Comparison of ENCODE assay signal across 19 cellular contexts in the genomic region with DNA sequence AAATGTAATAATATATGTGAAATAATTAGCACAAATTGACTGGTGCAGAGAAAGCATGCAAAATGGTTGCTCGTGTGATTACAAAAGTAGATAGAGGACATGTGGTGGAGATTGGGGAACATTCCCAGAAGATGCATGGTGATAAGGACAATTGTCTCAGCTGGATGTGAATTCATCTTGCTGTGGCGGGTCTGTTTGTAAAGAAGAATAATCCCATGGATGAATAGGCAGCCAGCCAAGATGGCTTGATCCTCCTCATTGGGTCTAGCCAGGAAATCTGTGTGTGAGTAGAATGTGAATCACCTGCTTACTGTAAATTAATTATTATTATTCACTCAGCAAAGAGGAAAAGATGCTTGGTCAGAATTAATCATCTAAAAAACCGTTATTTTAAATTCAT. TPM values are rescaled to one million over a fixed set of nuclear protein-coding genes. Genes with fewer than 3 reads are reported as not detected.
DNase-seq lines count a peak whose midpoint lies in the region; FAIRE-seq and TF ChIP-seq lines count a peak whose summit lies in the region.
"Had no signal": no experiment of that assay in that cellular context is flagged by ENCODE, and none has a peak within 500 bp of the region (broad histone marks: within the 10 kb centered on the region; RNA-seq: fewer than 3 reads in every experiment).

No MANE protein-coding gene starts in this region.

- no peak for TF ChIP-seq POLR2A in esophagus muscularis mucosa (IDR thresholded peaks at IDR 0.05; ENCODE audit: low read depth)

- H3K4me1 ChIP-seq in astrocyte (ENCODE audit: insufficient read depth, low read length) (peaks cover 10% of the 10 kb centered on the region), mesendoderm (ENCODE audit: control insufficient read depth, low read depth, low read length) (peaks cover 2% of the 10 kb centered on the region), esophagus muscularis mucosa (no peaks in the 10 kb centered on the region)
- H3K4me1 ChIP-seq: lower lobe of right lung, right lobe of liver had no signal

- H3K4me3 ChIP-seq in astrocyte (ENCODE audit: insufficient read depth, low read depth, low read length): no peak overlapping the region
- no peak overlapping the region for H3K4me3 ChIP-seq in mesendoderm (ENCODE audit: low read length)
- H3K4me3 ChIP-seq in esophagus muscularis mucosa: no peak overlapping the region
- H3K4me3 ChIP-seq: lower lobe of right lung, right lobe of liver had no signal

- H2BK15ac ChIP-seq in mesendoderm (replicated peaks; ENCODE audit: low read depth): no peak overlapping the region

- no CpG with 5 or more reads among the region's 3 CpGs for WGBS in mesendoderm (ENCODE audit: extremely low coverage, insufficient coverage, low lambda C conversion rate)
- 61% methylated on average over 3 of the region's 3 CpGs for WGBS in esophagus muscularis mucosa

- H3K18ac ChIP-seq in mesendoderm (ENCODE audit: low read length): no peak overlapping the region

- H3K9me3 Mint-ChIP-seq in astrocyte (ENCODE audit: unreplicated experiment): no peaks in the 10 kb centered on the region
- H3K9me3 Mint-ChIP-seq: activated T-helper 2 cell treated with anti-CD3 and anti-CD28 coated beads, Interferon-gamma antibody, Interleukin-2, Interleukin-4, amounts not matched to agents 10 μg/mL and 5 μg/mL and 100 μg/mL, durations not matched to agents 14 hours and 24 hours and 36 hours; CD8-positive, alpha-beta memory T cell; dendritic cell treated with granulocyte-macrophage colony-stimulating factor and Interleukin-4, amounts not matched to agents 40 ng/mL and 50 ng/mL, for 4 days; nephron had no signal

- H3K4me2 ChIP-seq in astrocyte (ENCODE audit: low read length) (peak overlapping the region; percentile 41), mesendoderm (ENCODE audit: low read length) (no peak overlapping the region)

- no peak overlapping the region for H3K56ac ChIP-seq in mesendoderm (ENCODE audit: low read length)

- no peak overlapping the region for H2AK5ac ChIP-seq in mesendoderm (ENCODE audit: low read length)

- no peak overlapping the region for H3K9ac ChIP-seq in astrocyte (ENCODE audit: low read length)
- no peak overlapping the region for H3K9ac ChIP-seq in mesendoderm (ENCODE audit: low read length)

- H3K27ac ChIP-seq in astrocyte (ENCODE audit: low read depth, low read length): peak overlapping the region; percentile 37
- H3K27ac ChIP-seq in mesendoderm (ENCODE audit: low read depth, low read length): no peak overlapping the region
- no peak overlapping the region for H3K27ac ChIP-seq in esophagus muscularis mucosa (replicated peaks in 1 of 4)
- H3K27ac ChIP-seq: lower lobe of right lung, right lobe of liver had no signal

- H2AFZ ChIP-seq in astrocyte (ENCODE audit: low read depth, low read length): no peak overlapping the region

- no peak for TF ChIP-seq EP300 in esophagus muscularis mucosa (IDR thresholded peaks at IDR 0.05)

- no peaks in the 10 kb centered on the region for H3K9me3 ChIP-seq in astrocyte (ENCODE audit: insufficient read depth, low read depth, low read length)
- no peaks in the 10 kb centered on the region for H3K9me3 ChIP-seq in esophagus muscularis mucosa
- H3K9me3 ChIP-seq: lower lobe of right lung, right lobe of liver had no signal

- no peaks in the 10 kb centered on the region for H3K36me3 Mint-ChIP-seq in astrocyte (ENCODE audit: low read depth, unreplicated experiment)
- H3K36me3 Mint-ChIP-seq: CD8-positive, alpha-beta memory T cell had no signal

- DNase-seq in NCI-H1105 treated with DMSO at 0.1 percent for 48 hours (lab: John Stamatoyannopoulos, UW): peak; percentile 14
- no peak for DNase-seq in NCI-H1105 (lab: John Stamatoyannopoulos, UW)
- DNase-seq in NCI-H226: peak; percentile 42
- DNase-seq in astrocyte (ENCODE audit: low read depth): peak; percentile 80
- peak; percentile 68 for DNase-seq in mesendoderm
- DNase-seq in activated CD4-positive, alpha-beta T cell treated with anti-CD3 and anti-CD28 coated beads for 1 hour: no peak
- no peak for DNase-seq in esophagus muscularis mucosa (ENCODE audit: extremely low spot score)
- no peak for DNase-seq in middle frontal gyrus (ENCODE audit: extremely low spot score, low spot score)
- DNase-seq: 8988T; activated CD8-positive, alpha-beta T cell treated with anti-CD3 and anti-CD28 coated beads, Interleukin-2, amount 10 ng/mL, durations not matched to agents 7 days and 5 days; CD8-positive, alpha-beta memory T cell; lower lobe of right lung; NCI-H1436; NK-92 treated with Interleukin-12 subunit alpha and Interleukin-12 subunit beta, amount 100 ng/mL, for 24 hours; right lobe of liver; stimulated activated CD4-positive, alpha-beta T cell treated with anti-CD3 and anti-CD28 coated beads, Interleukin-4, amount 100 ng/mL, for 1 hour had no signal

- no peak overlapping the region for H4K8ac ChIP-seq in mesendoderm (ENCODE audit: low read depth, low read length)

- H3K4ac ChIP-seq in mesendoderm (ENCODE audit: low read depth, low read length): no peak overlapping the region

- H3K27me3 ChIP-seq in astrocyte (ENCODE audit: insufficient read depth, low read length) (no peaks in the 10 kb centered on the region), mesendoderm (ENCODE audit: insufficient read depth, low read length, poor library complexity) (no peaks in the 10 kb centered on the region), esophagus muscularis mucosa (no peaks in the 10 kb centered on the region)
- H3K27me3 ChIP-seq: right lobe of liver had no signal

- H4K20me1 ChIP-seq in astrocyte (ENCODE audit: insufficient read depth, low read length): no peaks in the 10 kb centered on the region

- H3K79me2 ChIP-seq in astrocyte (ENCODE audit: insufficient read depth, low read length) (no peaks in the 10 kb centered on the region), mesendoderm (ENCODE audit: control insufficient read depth, insufficient read depth, low read length) (no peaks in the 10 kb centered on the region)

- no peaks in the 10 kb centered on the region for H3K4me1 Mint-ChIP-seq in astrocyte (ENCODE audit: low read depth, unreplicated experiment)
- H3K4me1 Mint-ChIP-seq: CD8-positive, alpha-beta memory T cell; nephron had no signal

- intact Hi-C loops in esophagus muscularis mucosa (cut with DNase I): no loop called here

- no peaks in the 10 kb centered on the region for H3K27me3 Mint-ChIP-seq in astrocyte (ENCODE audit: low read depth, unreplicated experiment)
- H3K27me3 Mint-ChIP-seq: CD8-positive, alpha-beta memory T cell; dendritic cell treated with granulocyte-macrophage colony-stimulating factor and Interleukin-4, amounts not matched to agents 40 ng/mL and 50 ng/mL, for 4 days had no signal

- H3K36me3 ChIP-seq in astrocyte (ENCODE audit: insufficient read depth, low read length) (no peaks in the 10 kb centered on the region), mesendoderm (ENCODE audit: control insufficient read depth, insufficient read depth, low read length) (no peaks in the 10 kb centered on the region), esophagus muscularis mucosa (no peaks in the 10 kb centered on the region)
- H3K36me3 ChIP-seq: lower lobe of right lung, right lobe of liver had no signal

- FAIRE-seq in astrocyte (lab: Jason Lieb, UNC): no peak

- H4K5ac ChIP-seq in mesendoderm (ENCODE audit: low read length): no peak overlapping the region

- no peak overlapping the region for H3K4me3 Mint-ChIP-seq in astrocyte (ENCODE audit: unreplicated experiment)
- H3K4me3 Mint-ChIP-seq: activated CD8-positive, alpha-beta T cell treated with anti-CD3 and anti-CD28 coated beads, Interleukin-2, amount 10 ng/mL, durations not matched to agents 7 days and 5 days; CD8-positive, alpha-beta memory T cell; dendritic cell treated with granulocyte-macrophage colony-stimulating factor and Interleukin-4, amounts not matched to agents 40 ng/mL and 50 ng/mL, for 4 days; nephron had no signal

- H3K27ac Mint-ChIP-seq in astrocyte (ENCODE audit: unreplicated experiment): no peak overlapping the region
- H3K27ac Mint-ChIP-seq: activated CD8-positive, alpha-beta T cell treated with anti-CD3 and anti-CD28 coated beads, Interleukin-2, amount 10 ng/mL, durations not matched to agents 7 days and 5 days; activated T-helper 2 cell treated with anti-CD3 and anti-CD28 coated beads, Interferon-gamma antibody, Interleukin-2, Interleukin-4, amounts not matched to agents 10 μg/mL and 5 μg/mL and 100 μg/mL, durations not matched to agents 14 hours and 24 hours and 36 hours; CD8-positive, alpha-beta memory T cell; dendritic cell treated with granulocyte-macrophage colony-stimulating factor and Interleukin-4, amounts not matched to agents 40 ng/mL and 50 ng/mL, for 4 days; nephron had no signal

- TF ChIP-seq CTCF in astrocyte (IDR thresholded peaks at IDR 0.05; ENCODE audit: insufficient read depth, low read depth, low read length) (no peak), esophagus muscularis mucosa (IDR thresholded peaks at IDR 0.05) (no peak)

- no peaks in the 10 kb centered on the region for H3K79me1 ChIP-seq in mesendoderm (ENCODE audit: low read length)

- no peak overlapping the region for H2BK120ac ChIP-seq in mesendoderm (ENCODE audit: low read depth, low read length)

- no peak overlapping the region for H3K23ac ChIP-seq in mesendoderm (ENCODE audit: low read length)

- no peak overlapping the region for H2BK5ac ChIP-seq in mesendoderm (ENCODE audit: low read length)

RNA-seq across cellular contexts. Expression of gene DPYSL3, which starts 12.6 kb away (rescaled TPM):
- total RNA-seq in astrocyte: 197 and 198 TPM in 2 replicates
- polyA plus RNA-seq in mesendoderm (2013, experiment 1 of 2): 55.9 TPM
- polyA plus RNA-seq in mesendoderm (2013, experiment 2 of 2): 57.0 TPM
- total RNA-seq in esophagus muscularis mucosa: 100 to 1,000 TPM; 295 to 449 (median 378) TPM
- polyA plus RNA-seq: CD8-positive, alpha-beta memory T cell had no signal

Comparison
In these comparisons a context has a peak if more than half of its experiments do, and no peak if none do; other contexts are left out.
1. DNase-seq: peak in NCI-H1105 treated with DMSO at 0.1 percent for 48 hours (single experiment), NCI-H226 (single experiment), astrocyte (single experiment) and mesendoderm (single experiment); none in NCI-H1105 (single experiment), activated CD4-positive, alpha-beta T cell treated with anti-CD3 and anti-CD28 coated beads for 1 hour (single experiment), esophagus muscularis mucosa (single experiment) and middle frontal gyrus (single experiment).